ENCODE assay signal across 37 cellular contexts in genomic region chr14:93214598-93214997, GRCh38. TPM values are rescaled to one million over a fixed set of nuclear protein-coding genes. Genes with fewer than 3 reads are reported as not detected.
DNase-seq lines count a peak whose midpoint lies in the region; ATAC-seq, FAIRE-seq and TF ChIP-seq lines count a peak whose summit lies in the region.
"Had no signal": no experiment of that assay in that cellular context is flagged by ENCODE, and none has a peak within 500 bp of the region (broad histone marks: within the 10 kb centered on the region; RNA-seq: fewer than 3 reads in every experiment).

No MANE protein-coding gene starts in this region.

- peaks cover 57% of the 10 kb centered on the region for H3K36me3 ChIP-seq in Loucy (ENCODE audit: insufficient read depth, low read length)
- peaks cover 3 to 10% of the 10 kb centered on the region in 2 experiments for H3K36me3 ChIP-seq in GM12878 (ENCODE audit: control insufficient read depth in 2 of 2, insufficient read depth in 2 of 2, low read length in 1 of 2)
- peaks cover 0 to 18% (median 13%) of the 10 kb centered on the region in 3 donors for H3K36me3 ChIP-seq in pancreas

- no peak overlapping the region for H3K4me2 ChIP-seq in Loucy (ENCODE audit: low read depth, low read length, poor library complexity, severe bottlenecking)
- H3K4me2 ChIP-seq in GM12878 (ENCODE audit: control insufficient read depth, insufficient read depth) = no peak overlapping the region
- H3K4me2 ChIP-seq: A549; BLaER1; BLaER1 treated with 17β-estradiol and CSF1 and Interleukin-3, amounts not matched to agents 10 nM and 100 nM had no signal

- H3K9me2 ChIP-seq in Loucy (replicated peaks; ENCODE audit: low read depth, low read length) = no peaks in the 10 kb centered on the region

- DNase-seq in GM12878 (ENCODE audit: low read depth, low spot score) (no peak), pancreas (no peak), glomerular visceral epithelial cell (ENCODE audit: extremely low spot score) (no peak), KBM-7 (no peak)
- DNase-seq in activated CD4-positive, alpha-beta memory T cell treated with anti-CD3 and anti-CD28 coated beads, Interleukin-2, amount 10 ng/mL, durations not matched to agents 7 days and 5 days = no peak
- DNase-seq: 8988T; ACHN; AML-193; BE2C; C1 segment of cervical spinal cord; Caco-2; Calu3; CD4-positive, alpha-beta memory T cell; CD4-positive, alpha-beta T cell; CD4-positive, CD25-positive, alpha-beta regulatory T cell; CD8-positive, alpha-beta memory T cell; CD8-positive, alpha-beta T cell; COR-L47; DMS 273 treated with DMSO at 0.1 percent for 48 hours; DMS153; DMS53; DMS79; DMS79 treated with DMSO at 0.1 percent for 48 hours; DND-41; EL had no signal

- H3K79me2 ChIP-seq in Loucy (ENCODE audit: insufficient read depth, low read length) = peaks cover 26% of the 10 kb centered on the region
- H3K79me2 ChIP-seq in GM12878 (ENCODE audit: control insufficient read depth, insufficient read depth, low read length) = peaks cover 5% of the 10 kb centered on the region

- H3K27ac Mint-ChIP-seq in activated T-helper 17 cell treated with anti-CD3 and anti-CD28 coated beads, Interleukin-2, amount 50 U/mL, for 72 hours = no peak overlapping the region
- H3K27ac Mint-ChIP-seq in activated CD4-positive, alpha-beta memory T cell treated with anti-CD3 and anti-CD28 coated beads, Interleukin-2, amount 10 ng/mL, durations not matched to agents 7 days and 5 days = no peak overlapping the region
- H3K27ac Mint-ChIP-seq: B cell; CD14-positive monocyte; CD4-positive, alpha-beta T cell; CD4-positive, CD25-positive, alpha-beta regulatory T cell; CD8-positive, alpha-beta memory T cell; CD8-positive, alpha-beta T cell had no signal

- TF ChIP-seq EP300 in GM12878 (IDR thresholded peaks at IDR 0.05; ENCODE audit: borderline replicate concordance in 1 of 2, control insufficient read depth in 1 of 2, low read depth in 2 of 2, low read length in 2 of 2) = no peak

- H3K27ac ChIP-seq in VCaP (peak overlapping the region; percentile 37; the same call in 1 of the 2 replicates), GM12878 (ENCODE audit: control insufficient read depth, insufficient read depth) (no peak overlapping the region), pancreas (peak overlapping the region in 1 of 4 donors; percentile 33)
- H3K27ac ChIP-seq: 22Rv1; A549; BLaER1; BLaER1 treated with 17β-estradiol and CSF1 and Interleukin-3, amounts not matched to agents 10 nM and 100 nM; C4-2B had no signal

- TF ChIP-seq RAD21 in GM12878 (IDR thresholded peaks at IDR 0.05; ENCODE audit: insufficient read depth, low read depth, low read length) = no peak

- no peaks in the 10 kb centered on the region for H3K9me3 Mint-ChIP-seq in activated T-helper 17 cell treated with anti-CD3 and anti-CD28 coated beads, Interleukin-2, amount 50 U/mL, for 72 hours
- H3K9me3 Mint-ChIP-seq in activated CD4-positive, alpha-beta memory T cell treated with anti-CD3 and anti-CD28 coated beads, Interleukin-2, amount 10 ng/mL, durations not matched to agents 7 days and 5 days = no peaks in the 10 kb centered on the region
- H3K9me3 Mint-ChIP-seq: CD4-positive, alpha-beta memory T cell; CD4-positive, alpha-beta T cell; CD4-positive, CD25-positive, alpha-beta regulatory T cell; CD8-positive, alpha-beta memory T cell; CD8-positive, alpha-beta T cell had no signal

- intact Hi-C loops in GM12878 (cut with micrococcal nuclease; ENCODE audit: unreplicated experiment) (no loop called here), pancreas (cut with DNase I) (loop anchor here in 1 of 3 donors (10.0 kb wide), 1 partner anchor 100 kb away; the partner anchor contains the start of gene ITPK1)

- H3K4me1 ChIP-seq in Loucy (ENCODE audit: insufficient read depth, low read length, poor library complexity, severe bottlenecking) (peaks cover 6% of the 10 kb centered on the region), GM12878 (ENCODE audit: control insufficient read depth, insufficient read depth, low read length) (peaks cover 25% of the 10 kb centered on the region), pancreas (peaks cover 0 to 13% (median 9%) of the 10 kb centered on the region in 3 donors)
- H3K4me1 ChIP-seq: A549, BE2C, Caco-2 had no signal

- no peaks in the 10 kb centered on the region; the same call in 1 of the 2 replicates for H3F3A ChIP-seq in Loucy (ENCODE audit: low read depth)

- no peak overlapping the region for H2AFZ ChIP-seq in Loucy (ENCODE audit: low read length)
- H2AFZ ChIP-seq in GM12878 (ENCODE audit: control insufficient read depth, low read depth, low read length) = no peak overlapping the region

- TF ChIP-seq CTCF in Loucy (conservative IDR thresholded peaks at IDR 0.05; ENCODE audit: low read length) (no peak), VCaP (conservative IDR thresholded peaks at IDR 0.05) (no peak), GM12878 (IDR thresholded peaks at IDR 0.05 in 2 of 3, conservative IDR thresholded peaks at IDR 0.05 in 1 of 3; ENCODE audit: control insufficient read depth in 2 of 3, extremely low read depth in 1 of 3, insufficient read depth in 1 of 3, low read depth in 3 of 3, low read length in 3 of 3) (no peak), pancreas (IDR thresholded peaks at IDR 0.05) (no peak)

- H3K36me3 Mint-ChIP-seq in activated T-helper 17 cell treated with anti-CD3 and anti-CD28 coated beads, Interleukin-2, amount 50 U/mL, for 72 hours (ENCODE audit: low read depth) = peaks cover 99% of the 10 kb centered on the region
- peaks cover 46% of the 10 kb centered on the region for H3K36me3 Mint-ChIP-seq in activated CD4-positive, alpha-beta memory T cell treated with anti-CD3 and anti-CD28 coated beads, Interleukin-2, amount 10 ng/mL, durations not matched to agents 7 days and 5 days (ENCODE audit: low read depth)

- no peaks in the 10 kb centered on the region for H3K4me1 Mint-ChIP-seq in activated T-helper 17 cell treated with anti-CD3 and anti-CD28 coated beads, Interleukin-2, amount 50 U/mL, for 72 hours
- H3K4me1 Mint-ChIP-seq in activated CD4-positive, alpha-beta memory T cell treated with anti-CD3 and anti-CD28 coated beads, Interleukin-2, amount 10 ng/mL, durations not matched to agents 7 days and 5 days = peaks cover 8% of the 10 kb centered on the region

- in situ Hi-C loops in GM12878 (cut with MboI) = no loop called here
- in situ Hi-C loops in KBM-7 (cut with MboI; ENCODE audit: low pct_unique_long_range_greater_than_20kb, low sequenced_read_pairs) = no loop called here

- CTCF ChIA-PET in GM12878 (lab: Yijun Ruan, JAX) = interaction anchor here (2.8 kb wide), 1 partner anchor 101 kb away, joined by 15 read pairs; no protein-coding TSS in a partner anchor
- CTCF ChIA-PET in activated CD4-positive, alpha-beta memory T cell treated with anti-CD3 and anti-CD28 coated beads, Interleukin-2, amount 10 ng/mL, durations not matched to agents 7 days and 5 days (lab: Charles Lee) = no interaction called here

- no peaks in the 10 kb centered on the region for H3K27me3 ChIP-seq in Loucy (ENCODE audit: insufficient read depth, low read length, poor library complexity, severe bottlenecking)
- H3K27me3 ChIP-seq in GM12878 (replicated peaks in 1 of 2; ENCODE audit: control insufficient read depth in 2 of 2, insufficient read depth in 2 of 2, low read length in 1 of 2) = no peaks in the 10 kb centered on the region
- no peaks in the 10 kb centered on the region for H3K27me3 ChIP-seq in pancreas
- H3K27me3 ChIP-seq: BE2C; BLaER1; BLaER1 treated with 17β-estradiol and CSF1 and Interleukin-3, amounts not matched to agents 10 nM and 100 nM had no signal

- no peak for TF ChIP-seq POLR2A in GM12878 (IDR thresholded peaks at IDR 0.05; ENCODE audit: low read depth, low read length)

- H3K9me3 ChIP-seq in Loucy (ENCODE audit: insufficient read depth, low read depth, low read length) = no peaks in the 10 kb centered on the region
- no peaks in the 10 kb centered on the region for H3K9me3 ChIP-seq in GM12878 (replicated peaks; ENCODE audit: control insufficient read depth, insufficient read depth, low read length)
- H3K9me3 ChIP-seq in pancreas = no peaks in the 10 kb centered on the region
- H3K9me3 ChIP-seq: A549; BE2C; BLaER1; BLaER1 treated with 17β-estradiol and CSF1 and Interleukin-3, amounts not matched to agents 10 nM and 100 nM; Caco-2 had no signal

- no peak for ATAC-seq in GM12878
- peak in 3 of 4 donors; percentile 43 to 81 (median 66) for ATAC-seq in pancreas
- ATAC-seq in activated T-helper 17 cell treated with anti-CD3 and anti-CD28 coated beads, Interleukin-2, amount 50 U/mL, for 72 hours (replicated peaks) = no peak
- ATAC-seq: A549; CD8-positive, alpha-beta T cell had no signal

- H3K4me3 ChIP-seq in Loucy (ENCODE audit: low read length, poor library complexity, severe bottlenecking) (no peak overlapping the region), GM12878 (no peak overlapping the region), pancreas (no peak overlapping the region)
- H3K4me3 ChIP-seq: A549; BLaER1; BLaER1 treated with 17β-estradiol and CSF1 and Interleukin-3, amounts not matched to agents 10 nM and 100 nM had no signal

- SMC1A ChIA-PET in GM12878 (lab: Charles Lee; ENCODE audit: uncharacterized antibody, unreplicated experiment) = no interaction called here

- FAIRE-seq in GM12878 (lab: Jason Lieb, UNC) (no peak), pancreas (lab: Jason Lieb, UNC) (no peak)
- FAIRE-seq: A204.1, A549, D721Med had no signal

- no peak overlapping the region for H3K4me3 Mint-ChIP-seq in activated T-helper 17 cell treated with anti-CD3 and anti-CD28 coated beads, Interleukin-2, amount 50 U/mL, for 72 hours
- no peak overlapping the region for H3K4me3 Mint-ChIP-seq in activated CD4-positive, alpha-beta memory T cell treated with anti-CD3 and anti-CD28 coated beads, Interleukin-2, amount 10 ng/mL, durations not matched to agents 7 days and 5 days
- H3K4me3 Mint-ChIP-seq: B cell; CD14-positive monocyte; CD4-positive, alpha-beta memory T cell; CD4-positive, alpha-beta T cell; CD4-positive, CD25-positive, alpha-beta regulatory T cell; CD8-positive, alpha-beta T cell had no signal

- RAD21 ChIA-PET in GM12878 (lab: Charles Lee; ENCODE audit: unreplicated experiment) = no interaction called here

- H4K20me1 ChIP-seq in Loucy (ENCODE audit: insufficient read depth, low read length, poor library complexity, severe bottlenecking) = peaks cover 15% of the 10 kb centered on the region
- H4K20me1 ChIP-seq in GM12878 (ENCODE audit: control insufficient read depth, insufficient read depth) = no peaks in the 10 kb centered on the region

- POLR2A ChIA-PET in GM12878 (lab: Charles Lee) = no interaction called here
- POLR2A ChIA-PET in activated CD4-positive, alpha-beta memory T cell treated with anti-CD3 and anti-CD28 coated beads, Interleukin-2, amount 10 ng/mL, durations not matched to agents 7 days and 5 days (lab: Charles Lee) = no interaction called here

- 98% methylated on average over 2 of the region's 2 CpGs for WGBS in GM12878 (ENCODE audit: insufficient coverage, insufficient replicate concordance, low lambda C conversion rate, missing lambda C conversion rate)
- WGBS in pancreas, 2 donors = 39 to 46% methylated on average over 2 of the region's 2 CpGs

- H3K27me3 Mint-ChIP-seq in activated T-helper 17 cell treated with anti-CD3 and anti-CD28 coated beads, Interleukin-2, amount 50 U/mL, for 72 hours = no peaks in the 10 kb centered on the region
- H3K27me3 Mint-ChIP-seq in activated CD4-positive, alpha-beta memory T cell treated with anti-CD3 and anti-CD28 coated beads, Interleukin-2, amount 10 ng/mL, durations not matched to agents 7 days and 5 days = no peaks in the 10 kb centered on the region
- H3K27me3 Mint-ChIP-seq: B cell; CD4-positive, alpha-beta memory T cell; CD4-positive, alpha-beta T cell; CD4-positive, CD25-positive, alpha-beta regulatory T cell; CD8-positive, alpha-beta memory T cell had no signal

- H3K9ac ChIP-seq in Loucy (ENCODE audit: low read depth, low read length, poor library complexity, severe bottlenecking) = peak overlapping the region; percentile 22
- no peak overlapping the region for H3K9ac ChIP-seq in GM12878 (ENCODE audit: control insufficient read depth, insufficient read depth, low read length)
- H3K9ac ChIP-seq: BLaER1; BLaER1 treated with 17β-estradiol and CSF1 and Interleukin-3, amounts not matched to agents 10 nM and 100 nM had no signal

- TSS peak; percentile 3 for BruUV-seq in GM12878 (replicated peaks; lab: Mats Ljungman, UMichigan)

RNA-seq across cellular contexts. Expression of gene UBR7, which starts 7.5 kb away (rescaled TPM):
- total RNA-seq in GM12878 (2013; cell fraction: nucleolus; rRNA removed) = 19.5 and 23.5 TPM in 2 replicates
- 59.5 and 60.0 TPM in 2 replicates for total RNA-seq in GM12878 (2014; rRNA removed)
- total RNA-seq in GM12878 (2014; rRNA removed; fragmentation: Illumina TruSeq; extraction: Trizol) = 32.2 and 33.4 TPM in 2 replicates
- total RNA-seq in GM12878 (2021) = 33.1 and 36.6 TPM in 2 replicates
- polyA plus RNA-seq in GM12878 (2011; ENCODE audit: low read depth) = 20.3 TPM
- 85.6 and 99.2 TPM in 2 replicates for polyA plus RNA-seq in GM12878 (2011; rRNA removed)
- polyA plus RNA-seq in GM12878 (2011; cell fraction: cytosol; rRNA removed) = 53.5 and 53.8 TPM in 2 replicates
- 40.5 and 45.1 TPM in 2 replicates for polyA plus RNA-seq in GM12878 (2011; cell fraction: nucleus; rRNA removed)
- 23.0 and 28.6 TPM in 2 replicates for polyA plus RNA-seq in GM12878 (2012)
- 47.3 and 59.0 TPM in 2 replicates for polyA plus RNA-seq in GM12878 (2014; fragmentation: Illumina TruSeq; extraction: Trizol)
- polyA plus RNA-seq in GM12878 (2014; fragmentation: Nextera tagmentation; extraction: Ambion mirVana) = 10 to 100 TPM; 14.3 to 20.8 TPM
- polyA plus RNA-seq in GM12878 (2014; rRNA removed) = 52.6 and 67.0 TPM in 2 replicates
- 10 to 100 TPM; 63.3 to 66.7 TPM for polyA plus RNA-seq in GM12878 (2016; fragmentation: Nextera tagmentation; extraction: Ambion mirVana)
- polyA minus RNA-seq in GM12878 (2011; rRNA and poly(A)+ RNA removed) = 42.2 and 43.7 TPM in 2 replicates
- 26.9 and 29.5 TPM in 2 replicates for polyA minus RNA-seq in GM12878 (2011; cell fraction: cytosol; rRNA and poly(A)+ RNA removed)
- 22.7 and 26.8 TPM in 2 replicates for polyA minus RNA-seq in GM12878 (2011; cell fraction: nucleus; rRNA and poly(A)+ RNA removed)
- total RNA-seq in pancreas = 10 to 100 TPM; 10.9 to 17.6 (median 12.0) TPM
- polyA plus RNA-seq in pancreas = 10 to 100 TPM in 1 of 2 donors, 1 to 10 TPM in 1; 5.5 to 10.1 TPM
- total RNA-seq in activated T-helper 17 cell treated with anti-CD3 and anti-CD28 coated beads, Interleukin-2, amount 50 U/mL, for 72 hours = 10 to 100 TPM; 33.0 to 37.1 TPM
- total RNA-seq in activated CD4-positive, alpha-beta memory T cell treated with anti-CD3 and anti-CD28 coated beads, Interleukin-2, amount 10 ng/mL, durations not matched to agents 7 days and 5 days = 10 to 100 TPM; 43.5 to 47.7 TPM

RNA-seq across cellular contexts. Expression of gene GON7, which starts 7.7 kb away (rescaled TPM):
- total RNA-seq in GM12878 (2013; cell fraction: nucleolus; rRNA removed) = 6.7 and 10.1 TPM in 2 replicates
- 33.4 and 37.0 TPM in 2 replicates for total RNA-seq in GM12878 (2014; rRNA removed)
- 29.2 and 32.6 TPM in 2 replicates for total RNA-seq in GM12878 (2014; rRNA removed; fragmentation: Illumina TruSeq; extraction: Trizol)
- 18.5 and 21.6 TPM in 2 replicates for total RNA-seq in GM12878 (2021)
- polyA plus RNA-seq in GM12878 (2011; ENCODE audit: low read depth) = 4.7 TPM
- 40.3 and 59.8 TPM in 2 replicates for polyA plus RNA-seq in GM12878 (2011; rRNA removed)
- 12.3 and 14.2 TPM in 2 replicates for polyA plus RNA-seq in GM12878 (2011; cell fraction: cytosol; rRNA removed)
- polyA plus RNA-seq in GM12878 (2011; cell fraction: nucleus; rRNA removed) = 14.3 and 15.4 TPM in 2 replicates
- polyA plus RNA-seq in GM12878 (2012) = 13.2 and 14.7 TPM in 2 replicates
- polyA plus RNA-seq in GM12878 (2014; fragmentation: Illumina TruSeq; extraction: Trizol) = 27.2 and 30.5 TPM in 2 replicates
- polyA plus RNA-seq in GM12878 (2014; fragmentation: Nextera tagmentation; extraction: Ambion mirVana) = 10 to 100 TPM; 25.9 to 31.2 TPM
- 34.5 and 35.2 TPM in 2 replicates for polyA plus RNA-seq in GM12878 (2014; rRNA removed)
- polyA plus RNA-seq in GM12878 (2016; fragmentation: Nextera tagmentation; extraction: Ambion mirVana) = 10 to 100 TPM; 53.6 to 59.0 TPM
- polyA minus RNA-seq in GM12878 (2011; rRNA and poly(A)+ RNA removed) = 6.2 and 6.9 TPM in 2 replicates
- 5.7 and 7.5 TPM in 2 replicates for polyA minus RNA-seq in GM12878 (2011; cell fraction: cytosol; rRNA and poly(A)+ RNA removed)
- 6.9 and 10.0 TPM in 2 replicates for polyA minus RNA-seq in GM12878 (2011; cell fraction: nucleus; rRNA and poly(A)+ RNA removed)
- 1 to 10 TPM; 4.6 to 7.6 (median 5.7) TPM for total RNA-seq in pancreas
- polyA plus RNA-seq in pancreas = 10 to 100 TPM in 1 of 2 donors, 1 to 10 TPM in 1; 9.7 to 14.9 TPM
- 10 to 100 TPM in 1 of 2 donors, 1 to 10 TPM in 1; 6.1 to 21.8 TPM for total RNA-seq in activated T-helper 17 cell treated with anti-CD3 and anti-CD28 coated beads, Interleukin-2, amount 50 U/mL, for 72 hours
- 10 to 100 TPM; 16.0 to 18.2 TPM for total RNA-seq in activated CD4-positive, alpha-beta memory T cell treated with anti-CD3 and anti-CD28 coated beads, Interleukin-2, amount 10 ng/mL, durations not matched to agents 7 days and 5 days

RNA-seq across cellular contexts. Expression of gene LYSET, which starts 29.5 kb away (rescaled TPM):
- 16.2 and 18.2 TPM in 2 replicates for total RNA-seq in GM12878 (2013; cell fraction: nucleolus; rRNA removed)
- total RNA-seq in GM12878 (2014; rRNA removed) (12.6 and 14.8 TPM in 2 replicates), GM12878 (2014; rRNA removed; fragmentation: Illumina TruSeq; extraction: Trizol) (10.9 and 14.4 TPM in 2 replicates), GM12878 (2021) (15.4 and 16.6 TPM in 2 replicates), pancreas (10 to 100 TPM in 2 of 6 donors, 1 to 10 TPM in 4; 6.1 to 16.6 (median 9.2) TPM)
- polyA plus RNA-seq in GM12878 (2011; ENCODE audit: low read depth) = 13.1 TPM
- polyA plus RNA-seq in GM12878 (2011; rRNA removed) (29.5 and 34.7 TPM in 2 replicates), GM12878 (2014; fragmentation: Illumina TruSeq; extraction: Trizol) (16.0 and 24.1 TPM in 2 replicates), GM12878 (2014; fragmentation: Nextera tagmentation; extraction: Ambion mirVana) (10 to 100 TPM; 33.4 to 34.5 TPM), GM12878 (2014; rRNA removed) (11.1 and 11.9 TPM in 2 replicates), GM12878 (2016; fragmentation: Nextera tagmentation; extraction: Ambion mirVana) (10 to 100 TPM; 26.5 to 30.1 TPM), pancreas (10 to 100 TPM in 1 of 2 donors, 1 to 10 TPM in 1; 8.7 to 21.2 TPM)
- 12.5 and 17.6 TPM in 2 replicates for polyA plus RNA-seq in GM12878 (2011; cell fraction: cytosol; rRNA removed)
- 8.6 and 12.3 TPM in 2 replicates for polyA plus RNA-seq in GM12878 (2011; cell fraction: nucleus; rRNA removed)
- 12.0 and 12.7 TPM in 2 replicates for polyA plus RNA-seq in GM12878 (2012)
- 12.7 and 13.1 TPM in 2 replicates for polyA minus RNA-seq in GM12878 (2011; rRNA and poly(A)+ RNA removed)
- polyA minus RNA-seq in GM12878 (2011; cell fraction: cytosol; rRNA and poly(A)+ RNA removed) = 0.94 and 7.8 TPM in 2 replicates
- 7.9 and 12.0 TPM in 2 replicates for polyA minus RNA-seq in GM12878 (2011; cell fraction: nucleus; rRNA and poly(A)+ RNA removed)
- 10 to 100 TPM; 10.2 to 17.2 TPM for total RNA-seq in activated T-helper 17 cell treated with anti-CD3 and anti-CD28 coated beads, Interleukin-2, amount 50 U/mL, for 72 hours
- total RNA-seq in activated CD4-positive, alpha-beta memory T cell treated with anti-CD3 and anti-CD28 coated beads, Interleukin-2, amount 10 ng/mL, durations not matched to agents 7 days and 5 days = 1 to 10 TPM; 7.4 to 8.3 TPM

RNA-seq across cellular contexts. Expression of gene MOAP1, which starts 29.9 kb away (rescaled TPM):
- total RNA-seq in GM12878 (2013; cell fraction: nucleolus; rRNA removed) = 24.9 and 26.0 TPM in 2 replicates
- total RNA-seq in GM12878 (2014; rRNA removed) = 14.2 and 18.1 TPM in 2 replicates
- 11.9 and 13.5 TPM in 2 replicates for total RNA-seq in GM12878 (2014; rRNA removed; fragmentation: Illumina TruSeq; extraction: Trizol)
- 12.1 and 12.5 TPM in 2 replicates for total RNA-seq in GM12878 (2021)
- 15.7 TPM for polyA plus RNA-seq in GM12878 (2011; ENCODE audit: low read depth)
- 51.9 and 59.0 TPM in 2 replicates for polyA plus RNA-seq in GM12878 (2011; rRNA removed)
- 34.8 and 37.1 TPM in 2 replicates for polyA plus RNA-seq in GM12878 (2011; cell fraction: cytosol; rRNA removed)
- 19.4 and 23.4 TPM in 2 replicates for polyA plus RNA-seq in GM12878 (2011; cell fraction: nucleus; rRNA removed)
- polyA plus RNA-seq in GM12878 (2012) = 17.4 and 18.1 TPM in 2 replicates
- 10.3 and 13.8 TPM in 2 replicates for polyA plus RNA-seq in GM12878 (2014; fragmentation: Illumina TruSeq; extraction: Trizol)
- 1 to 10 TPM; 3.1 to 5.2 TPM for polyA plus RNA-seq in GM12878 (2014; fragmentation: Nextera tagmentation; extraction: Ambion mirVana)
- 15.4 and 17.2 TPM in 2 replicates for polyA plus RNA-seq in GM12878 (2014; rRNA removed)
- 1 to 10 TPM; 7.7 to 8.0 TPM for polyA plus RNA-seq in GM12878 (2016; fragmentation: Nextera tagmentation; extraction: Ambion mirVana)
- 18.0 and 20.8 TPM in 2 replicates for polyA minus RNA-seq in GM12878 (2011; rRNA and poly(A)+ RNA removed)
- 10.0 and 10.5 TPM in 2 replicates for polyA minus RNA-seq in GM12878 (2011; cell fraction: cytosol; rRNA and poly(A)+ RNA removed)
- polyA minus RNA-seq in GM12878 (2011; cell fraction: nucleus; rRNA and poly(A)+ RNA removed) = 10.6 and 13.4 TPM in 2 replicates
- 10 to 100 TPM in 3 of 6 donors, 1 to 10 TPM in 3; 7.9 to 12.6 (median 10.1) TPM for total RNA-seq in pancreas
- 10 to 100 TPM in 1 of 2 donors, 1 to 10 TPM in 1; 8.3 to 21.4 TPM for polyA plus RNA-seq in pancreas
- 10 to 100 TPM; 21.9 to 25.4 TPM for total RNA-seq in activated T-helper 17 cell treated with anti-CD3 and anti-CD28 coated beads, Interleukin-2, amount 50 U/mL, for 72 hours
- total RNA-seq in activated CD4-positive, alpha-beta memory T cell treated with anti-CD3 and anti-CD28 coated beads, Interleukin-2, amount 10 ng/mL, durations not matched to agents 7 days and 5 days = 10 to 100 TPM; 23.1 to 24.6 TPM

Comparison
In these comparisons a context has a peak if more than half of its experiments do, and no peak if none do; other contexts are left out.
1. ATAC-seq: peak in pancreas (3 of 4); none in GM12878 (single experiment) and activated T-helper 17 cell treated with anti-CD3 and anti-CD28 coated beads, Interleukin-2, amount 50 U/mL, for 72 hours (single experiment).